9 cellular contexts compared by ENCODE assay signal in genomic region chr4:4857001-4857808, GRCh38. TPM values are rescaled to one million over a fixed set of nuclear protein-coding genes. Genes with fewer than 3 reads are reported as not detected.
DNase-seq lines count a peak whose midpoint lies in the region; ATAC-seq and TF ChIP-seq lines count a peak whose summit lies in the region.
"Had no signal": no experiment of that assay in that cellular context is flagged by ENCODE, and none has a peak within 500 bp of the region (broad histone marks: within the 10 kb centered on the region; RNA-seq: fewer than 3 reads in every experiment).

No MANE protein-coding gene starts in this region.

- H3K9me3 Mint-ChIP-seq in naive thymus-derived CD8-positive, alpha-beta T cell = peaks cover 0 to 27% (median 0%) of the 10 kb centered on the region in 9 donors

- peak overlapping the region; percentile 19 to 81 (median 64) for H3K4me3 Mint-ChIP-seq in naive thymus-derived CD8-positive, alpha-beta T cell

- TF ChIP-seq CTCF in heart left ventricle (IDR thresholded peaks at IDR 0.05) = no peak
- no peak for TF ChIP-seq CTCF in astrocyte of the spinal cord (IDR thresholded peaks at IDR 0.05; ENCODE audit: low read depth, low read length)

- H3K4me3 ChIP-seq in heart left ventricle = peak overlapping the region in 10 of 12 donors; percentile 7 to 39 (median 26)
- peak overlapping the region; percentile 14 for H3K4me3 ChIP-seq in astrocyte of the spinal cord (ENCODE audit: low read depth, low read length)
- peak overlapping the region; percentile 11 to 49 for H3K4me3 ChIP-seq in aorta (ENCODE audit: low read length in 2 of 2)

- H3K9me3 ChIP-seq in heart left ventricle (peaks cover 0 to 3% (median 0%) of the 10 kb centered on the region in 12 donors), aorta (ENCODE audit: control insufficient read depth, low read length) (no peaks in the 10 kb centered on the region)

- H3K36me3 ChIP-seq in heart left ventricle (peaks cover 0 to 2% (median 0%) of the 10 kb centered on the region in 9 donors), aorta (ENCODE audit: control insufficient read depth in 1 of 2, insufficient read depth in 2 of 2, low read length in 1 of 2) (no peaks in the 10 kb centered on the region)

- ATAC-seq in heart left ventricle (no peak), left ventricle myocardium superior (no peak), aorta (ENCODE audit: low FRiP score) (no peak), GM19463 (IDR thresholded peaks at IDR 0.05; ENCODE audit: unreplicated experiment) (no peak), HG03095 (IDR thresholded peaks at IDR 0.05; ENCODE audit: unreplicated experiment) (no peak)
- ATAC-seq in naive thymus-derived CD8-positive, alpha-beta T cell = no peak

- 11 to 21% (median 18%) methylated on average over 28 to 34 of the region's 36 CpGs for WGBS in heart left ventricle, 4 donors
- 45% methylated on average over 29 to 36 of the region's 36 CpGs for whole genome bisulfite sequencing in aorta, 2 donors

- intact Hi-C loops in heart left ventricle (cut with DNase I) (loop anchor here in 2 of 10 donors (10.0 kb wide), 1 partner anchor 182 kb away; no protein-coding TSS in a partner anchor), left ventricle myocardium superior (cut with micrococcal nuclease) (no loop called here), aorta (cut with DNase I) (loop anchor here in 1 of 2 donors (5.0 kb wide), 1 partner anchor 135 kb away; no protein-coding TSS in a partner anchor)

- H3K27me3 Mint-ChIP-seq in naive thymus-derived CD8-positive, alpha-beta T cell = peaks cover 40 to 92% (median 71%) of the 10 kb centered on the region in 5 donors

- in situ Hi-C loops in astrocyte of the spinal cord (cut with HindIII; ENCODE audit: low sequenced_read_pairs) = no loop called here

- H3K27me3 ChIP-seq in heart left ventricle = peaks cover 77 to 97% (median 93%) of the 10 kb centered on the region in 9 donors
- H3K27me3 ChIP-seq in aorta (ENCODE audit: control insufficient read depth in 1 of 2, insufficient read depth in 2 of 2, low read length in 1 of 2) = no peaks in the 10 kb centered on the region

- H3K27ac ChIP-seq in heart left ventricle (no peak overlapping the region), aorta (ENCODE audit: low read depth in 1 of 2, low read length in 2 of 2) (no peak overlapping the region)

- H3K4me1 ChIP-seq in heart left ventricle (peaks cover 0 to 79% (median 39%) of the 10 kb centered on the region in 12 donors), aorta (ENCODE audit: control insufficient read depth in 1 of 2, insufficient read depth in 2 of 2, low read length in 2 of 2) (no peaks in the 10 kb centered on the region)

- no peak for TF ChIP-seq POLR2A in heart left ventricle (IDR thresholded peaks at IDR 0.05)

- H3K36me3 Mint-ChIP-seq in naive thymus-derived CD8-positive, alpha-beta T cell = peaks cover 0 to 11% (median 8%) of the 10 kb centered on the region in 3 donors

- peak in 2 of 5 donors; percentile 7 to 20 for DNase-seq in heart left ventricle
- no peak for DNase-seq in left ventricle myocardium superior
- DNase-seq in astrocyte of the spinal cord (ENCODE audit: low read depth, low spot score) = peak; percentile 18
- DNase-seq in naive thymus-derived CD8-positive, alpha-beta T cell = peak in 1 of 10 donors; percentile 52
- DNase-seq in aorta = no peak
- DNase-seq in NCI-H1694 treated with DMSO at 0.1 percent for 48 hours (lab: John Stamatoyannopoulos, UW) = no peak
- DNase-seq: NCI-H187 had no signal

- H3K4me1 Mint-ChIP-seq in naive thymus-derived CD8-positive, alpha-beta T cell = peaks cover 26 to 71% (median 58%) of the 10 kb centered on the region in 4 donors

- H3K27ac Mint-ChIP-seq in naive thymus-derived CD8-positive, alpha-beta T cell = peak overlapping the region in 2 of 10 donors; percentile 63 to 86

- POLR2A ChIA-PET in naive thymus-derived CD8-positive, alpha-beta T cell (lab: Charles Lee) = no interaction called here

RNA-seq across cellular contexts. Expression of gene MSX1, which starts 2.3 kb away (rescaled TPM):
- total RNA-seq in heart left ventricle (1 to 10 TPM; 2.7 to 7.4 (median 4.2) TPM), left ventricle myocardium superior (4.1 TPM), aorta (10 to 100 TPM in 1 of 2 donors, 1 to 10 TPM in 1; 4.5 to 14.5 TPM)
- polyA plus RNA-seq in heart left ventricle (1 to 10 TPM; 2.2 to 3.0 TPM), aorta (1 to 10 TPM; 3.8 to 4.8 TPM)
- total RNA-seq in naive thymus-derived CD8-positive, alpha-beta T cell = not detected
- polyA plus RNA-seq in naive thymus-derived CD8-positive, alpha-beta T cell = not detected
